1 cellular context compared by ENCODE assay signal in the genomic region with DNA sequence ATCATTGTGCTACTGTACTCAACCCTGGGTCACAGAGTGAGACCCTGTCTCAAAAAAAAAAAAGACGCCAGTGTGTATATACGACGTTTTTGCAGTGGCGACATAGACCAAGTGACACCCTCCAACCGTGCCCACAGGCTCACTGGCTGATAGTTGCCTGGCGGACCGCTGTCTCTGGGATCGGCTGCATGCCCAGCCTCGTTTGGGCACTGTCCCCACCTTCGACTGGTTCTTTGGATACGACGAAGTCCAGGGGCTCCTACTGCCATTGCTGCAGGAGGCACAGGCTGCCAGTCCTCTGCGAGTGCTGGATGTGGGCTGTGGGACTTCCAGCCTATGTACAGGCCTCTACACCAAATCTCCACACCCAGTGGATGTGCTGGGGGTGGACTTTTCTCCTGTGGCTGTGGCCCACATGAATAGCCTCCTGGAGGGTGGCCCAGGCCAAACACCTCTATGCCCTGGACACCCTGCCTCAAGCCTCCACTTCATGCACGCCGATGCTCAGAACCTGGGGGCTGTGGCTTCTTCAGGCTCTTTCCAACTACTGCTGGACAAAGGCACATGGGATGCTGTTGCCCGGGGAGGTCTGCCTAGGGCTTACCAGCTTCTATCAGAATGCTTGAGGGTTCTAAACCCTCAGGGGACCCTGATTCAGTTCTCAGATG.
TF ChIP-seq lines count a peak whose summit lies in the region.

No MANE protein-coding gene starts in this region.

TF ChIP-seq in liver, 16 proteins besides CTCF, POLR2A, EP300 and RAD21 (continued from another document):
- TF ChIP-seq, protein P1, sequence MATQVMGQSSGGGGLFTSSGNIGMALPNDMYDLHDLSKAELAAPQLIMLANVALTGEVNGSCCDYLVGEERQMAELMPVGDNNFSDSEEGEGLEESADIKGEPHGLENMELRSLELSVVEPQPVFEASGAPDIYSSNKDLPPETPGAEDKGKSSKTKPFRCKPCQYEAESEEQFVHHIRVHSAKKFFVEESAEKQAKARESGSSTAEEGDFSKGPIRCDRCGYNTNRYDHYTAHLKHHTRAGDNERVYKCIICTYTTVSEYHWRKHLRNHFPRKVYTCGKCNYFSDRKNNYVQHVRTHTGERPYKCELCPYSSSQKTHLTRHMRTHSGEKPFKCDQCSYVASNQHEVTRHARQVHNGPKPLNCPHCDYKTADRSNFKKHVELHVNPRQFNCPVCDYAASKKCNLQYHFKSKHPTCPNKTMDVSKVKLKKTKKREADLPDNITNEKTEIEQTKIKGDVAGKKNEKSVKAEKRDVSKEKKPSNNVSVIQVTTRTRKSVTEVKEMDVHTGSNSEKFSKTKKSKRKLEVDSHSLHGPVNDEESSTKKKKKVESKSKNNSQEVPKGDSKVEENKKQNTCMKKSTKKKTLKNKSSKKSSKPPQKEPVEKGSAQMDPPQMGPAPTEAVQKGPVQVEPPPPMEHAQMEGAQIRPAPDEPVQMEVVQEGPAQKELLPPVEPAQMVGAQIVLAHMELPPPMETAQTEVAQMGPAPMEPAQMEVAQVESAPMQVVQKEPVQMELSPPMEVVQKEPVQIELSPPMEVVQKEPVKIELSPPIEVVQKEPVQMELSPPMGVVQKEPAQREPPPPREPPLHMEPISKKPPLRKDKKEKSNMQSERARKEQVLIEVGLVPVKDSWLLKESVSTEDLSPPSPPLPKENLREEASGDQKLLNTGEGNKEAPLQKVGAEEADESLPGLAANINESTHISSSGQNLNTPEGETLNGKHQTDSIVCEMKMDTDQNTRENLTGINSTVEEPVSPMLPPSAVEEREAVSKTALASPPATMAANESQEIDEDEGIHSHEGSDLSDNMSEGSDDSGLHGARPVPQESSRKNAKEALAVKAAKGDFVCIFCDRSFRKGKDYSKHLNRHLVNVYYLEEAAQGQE (IDR thresholded peaks at IDR 0.05) = no peak
- no peak for TF ChIP-seq JUND (IDR thresholded peaks at IDR 0.05)
- TF ChIP-seq HNF4G (IDR thresholded peaks at IDR 0.05) = no peak
- TF ChIP-seq FOXA2 (IDR thresholded peaks at IDR 0.05) = no peak
- no peak for TF ChIP-seq EGR1 (IDR thresholded peaks at IDR 0.05; ENCODE audit: low read depth in 2 of 2)
- no peak for TF ChIP-seq RXRA (IDR thresholded peaks at IDR 0.05)
